In genomic region chr12:57128519-57129247, GRCh38 we compare ENCODE assay signal across 10 cellular contexts. TPM values are rescaled to one million over a fixed set of nuclear protein-coding genes. Genes with fewer than 3 reads are reported as not detected.
DNase-seq lines count a peak whose midpoint lies in the region; FAIRE-seq and TF ChIP-seq lines count a peak whose summit lies in the region.
"Had no signal": no experiment of that assay in that cellular context is flagged by ENCODE, and none has a peak within 500 bp of the region (broad histone marks: within the 10 kb centered on the region; RNA-seq: fewer than 3 reads in every experiment).

No MANE protein-coding gene starts in this region.

- no peak for DNase-seq in T-helper 2 cell treated with Interferon-gamma antibody and Interleukin-4, amounts not matched to agents 5 μg/mL and 100 μg/mL, for 36 hours (ENCODE audit: low spot score)
- DNase-seq in T-helper 2 cell, result no peak
- DNase-seq in adrenal gland, result peak in 1 of 7 donors; percentile 42
- no peak for DNase-seq in kidney
- DNase-seq in HPDE6-E6E7 (ENCODE audit: extremely low spot score), result no peak
- DNase-seq in SKM-1 (lab: John Stamatoyannopoulos, UW; ENCODE audit: unreplicated experiment), result no peak
- no peak for DNase-seq in EL

- no peaks in the 10 kb centered on the region for H3K36me3 ChIP-seq in adrenal gland (replicated peaks in 1 of 2)
- H3K36me3 ChIP-seq in kidney (ENCODE audit: control insufficient read depth in 1 of 2, insufficient read depth in 2 of 2, low read length in 2 of 2), result no peaks in the 10 kb centered on the region
- peaks cover 0 to 3% (median 0%) of the 10 kb centered on the region in 5 donors for H3K36me3 ChIP-seq in subcutaneous abdominal adipose tissue (ENCODE audit: control insufficient read depth in 5 of 5, insufficient read depth in 5 of 5, low read length in 5 of 5)

- peaks cover 8% of the 10 kb centered on the region for H3K9me3 Mint-ChIP-seq in T-helper 2 cell treated with Interferon-gamma antibody and Interleukin-4, amounts not matched to agents 5 μg/mL and 100 μg/mL, for 36 hours

- H3K27me3 Mint-ChIP-seq in T-helper 2 cell treated with Interferon-gamma antibody and Interleukin-4, amounts not matched to agents 5 μg/mL and 100 μg/mL, for 36 hours (ENCODE audit: low read depth), result peaks cover 48% of the 10 kb centered on the region

- no peaks in the 10 kb centered on the region for H3K9me3 ChIP-seq in adrenal gland (replicated peaks in 1 of 3)
- no peaks in the 10 kb centered on the region for H3K9me3 ChIP-seq in kidney (ENCODE audit: control insufficient read depth in 1 of 2, low read length in 2 of 2)
- H3K9me3 ChIP-seq in subcutaneous abdominal adipose tissue (ENCODE audit: control insufficient read depth in 5 of 5, low read length in 5 of 5), result no peaks in the 10 kb centered on the region

- peak overlapping the region; percentile 22 for H3K4me3 Mint-ChIP-seq in T-helper 2 cell treated with Interferon-gamma antibody and Interleukin-4, amounts not matched to agents 5 μg/mL and 100 μg/mL, for 36 hours

- H3K4me3 ChIP-seq in adrenal gland (peak overlapping the region in 3 of 4 donors; percentile 51 to 84 (median 73)), kidney (ENCODE audit: low read length in 2 of 2) (peak overlapping the region; percentile 69 to 91), subcutaneous abdominal adipose tissue (ENCODE audit: low read depth in 1 of 5, low read length in 5 of 5) (peak overlapping the region; percentile 77 to 94 (median 83))

- FAIRE-seq in kidney (lab: Jason Lieb, UNC), result no peak

- intact Hi-C loops in adrenal gland (cut with DNase I), result no loop called here
- intact Hi-C loops in kidney (cut with DNase I), result no loop called here

- H3K9ac ChIP-seq in kidney (ENCODE audit: low read length in 2 of 2) (peak overlapping the region; percentile 39 to 61), subcutaneous abdominal adipose tissue (ENCODE audit: low read length in 5 of 5) (peak overlapping the region in 4 of 5 donors; percentile 71 to 91 (median 81))

- H3K4me1 ChIP-seq in adrenal gland (replicated peaks in 1 of 2) (peaks cover 4 to 42% of the 10 kb centered on the region in 2 donors), kidney (ENCODE audit: control insufficient read depth in 1 of 2, insufficient read depth in 1 of 2, low read depth in 1 of 2, low read length in 2 of 2) (peaks cover 10 to 21% of the 10 kb centered on the region in 2 donors), subcutaneous abdominal adipose tissue (ENCODE audit: control insufficient read depth in 5 of 5, insufficient read depth in 5 of 5, low read length in 5 of 5) (peaks cover 18 to 65% (median 51%) of the 10 kb centered on the region in 5 donors)

- H3K27ac ChIP-seq in adrenal gland (peak overlapping the region in 4 of 5 donors; percentile 41 to 97 (median 78)), kidney (ENCODE audit: low read depth in 2 of 2, low read length in 2 of 2) (peak overlapping the region; percentile 84 to 98), subcutaneous abdominal adipose tissue (ENCODE audit: low read depth, low read length) (peak overlapping the region; percentile 99)

- H3K27me3 ChIP-seq in adrenal gland (no peaks in the 10 kb centered on the region), subcutaneous abdominal adipose tissue (ENCODE audit: control insufficient read depth in 5 of 5, insufficient read depth in 4 of 5, low read length in 5 of 5) (no peaks in the 10 kb centered on the region)

- peaks cover 17% of the 10 kb centered on the region for H3K4me1 Mint-ChIP-seq in T-helper 2 cell treated with Interferon-gamma antibody and Interleukin-4, amounts not matched to agents 5 μg/mL and 100 μg/mL, for 36 hours (ENCODE audit: low read depth)

- no peak for TF ChIP-seq POLR2A in adrenal gland (IDR thresholded peaks at IDR 0.05)

- no peak overlapping the region for H3K27ac Mint-ChIP-seq in T-helper 2 cell treated with Interferon-gamma antibody and Interleukin-4, amounts not matched to agents 5 μg/mL and 100 μg/mL, for 36 hours
- H3K27ac Mint-ChIP-seq: T-helper 1 cell treated with Interleukin-12 subunit alpha and Interleukin-12 subunit beta and Interleukin-4 antibody, amounts not matched to agents 30 μg/mL and 1 μg/mL, for 36 hours had no signal

- peaks cover 4% of the 10 kb centered on the region for H3K36me3 Mint-ChIP-seq in T-helper 2 cell treated with Interferon-gamma antibody and Interleukin-4, amounts not matched to agents 5 μg/mL and 100 μg/mL, for 36 hours (ENCODE audit: low read depth)

- TF ChIP-seq CTCF in adrenal gland (IDR thresholded peaks at IDR 0.05), result no peak
- TF ChIP-seq CTCF in kidney (IDR thresholded peaks at IDR 0.05; ENCODE audit: borderline replicate concordance, extremely low read depth, insufficient read depth), result no peak

- WGBS in adrenal gland, 4 donors, result 1 to 15% (median 8%) methylated on average over 10 to 35 of the region's 35 CpGs

RNA-seq across cellular contexts. Expression of gene LRP1, which starts 0.4 kb away (rescaled TPM):
- total RNA-seq in adrenal gland (100 to 1,000 TPM; 126 to 307 (median 179) TPM), kidney (121 TPM)
- polyA plus RNA-seq in adrenal gland (10 to 100 TPM; 21.2 to 81.0 (median 59.2) TPM), kidney (ENCODE audit: insufficient read depth, low read depth, low replicate concordance) (18.7 TPM)

RNA-seq across cellular contexts. Expression of gene STAT6, which starts 17.5 kb away (rescaled TPM):
- total RNA-seq in adrenal gland, result 100 to 1,000 TPM; 109 to 227 (median 155) TPM
- polyA plus RNA-seq in adrenal gland, result 100 to 1,000 TPM; 102 to 321 (median 177) TPM
- 232 TPM for total RNA-seq in kidney
- 74.8 TPM for polyA plus RNA-seq in kidney (ENCODE audit: insufficient read depth, low read depth, low replicate concordance)

RNA-seq across cellular contexts. Expression of gene LRP1-AS, which starts 18.7 kb away (rescaled TPM):
- total RNA-seq in adrenal gland (not detected), kidney (not detected)
- polyA plus RNA-seq in adrenal gland (not detected), kidney (ENCODE audit: insufficient read depth, low read depth, low replicate concordance) (not detected)
- total RNA-seq: Daoy had no signal

RNA-seq across cellular contexts. Expression of gene NAB2, which starts 39.8 kb away (rescaled TPM):
- total RNA-seq in adrenal gland, result 10 to 100 TPM; 16.8 to 36.0 (median 18.7) TPM
- polyA plus RNA-seq in adrenal gland, result 10 to 100 TPM in 2 of 3 donors, 1 to 10 TPM in 1; 9.4 to 64.6 (median 56.9) TPM
- 28.0 TPM for total RNA-seq in kidney
- polyA plus RNA-seq in kidney (ENCODE audit: insufficient read depth, low read depth, low replicate concordance), result 13.9 TPM

RNA-seq across cellular contexts. Expression of gene NEMP1, which starts 50.1 kb away (rescaled TPM):
- total RNA-seq in adrenal gland (10 to 100 TPM in 3 of 8 donors, 1 to 10 TPM in 5; 5.8 to 16.4 (median 8.8) TPM), kidney (10.3 TPM)
- polyA plus RNA-seq in adrenal gland (1 to 10 TPM; 2.7 to 5.7 (median 3.1) TPM), kidney (ENCODE audit: insufficient read depth, low read depth, low replicate concordance) (2.1 TPM)
